ENCODE assay signal across 7 cellular contexts in the genomic region with DNA sequence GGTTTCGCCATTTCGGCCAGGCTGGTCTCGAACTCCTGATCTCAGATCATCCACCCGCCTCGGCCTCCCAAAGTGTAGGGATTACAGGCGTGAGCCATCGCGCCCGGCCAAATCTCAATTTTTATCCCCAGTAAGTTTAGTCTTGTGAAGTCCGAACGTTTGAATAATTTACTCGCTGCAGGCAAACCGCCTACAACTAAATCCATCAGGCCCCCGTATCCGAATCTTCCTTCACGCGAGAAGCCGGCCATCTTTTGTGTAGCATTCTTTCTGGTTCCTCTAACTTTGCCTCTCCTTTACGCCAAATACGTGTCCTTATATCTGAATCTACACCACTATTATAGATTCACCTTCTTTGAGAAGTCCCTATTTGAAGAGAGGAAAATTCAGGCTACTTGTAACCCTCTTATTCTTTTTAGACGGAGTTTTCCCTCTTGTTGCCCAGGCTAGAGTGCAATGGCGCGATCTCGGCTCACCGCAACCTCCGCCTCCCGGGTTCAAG. TPM values are rescaled to one million over a fixed set of nuclear protein-coding genes. Genes with fewer than 3 reads are reported as not detected.
A peak's percentile ranks its signal among the peaks of the same experiment; 100 is the strongest.
DNase-seq lines count a peak whose midpoint lies in the region; ATAC-seq and TF ChIP-seq lines count a peak whose summit lies in the region.

No MANE protein-coding gene starts in this region.

- peaks cover 49% of the 10 kb centered on the region for H3K79me2 ChIP-seq in OCI-LY7 (ENCODE audit: insufficient read depth, low read depth, low read length)

- no peak overlapping the region for H2AK5ac ChIP-seq in mesenchymal stem cell (ENCODE audit: low read length, severe bottlenecking)

- H3K18ac ChIP-seq in mesenchymal stem cell (ENCODE audit: low read depth in 1 of 2, low read length in 2 of 2) = peak overlapping the region in 1 of 2 experiments; percentile 37

- H4K91ac ChIP-seq in mesenchymal stem cell (ENCODE audit: low read length) = no peak overlapping the region

- H3K27ac ChIP-seq in OCI-LY7 (ENCODE audit: low read depth, low read length, poor library complexity, severe bottlenecking) (peak overlapping the region; percentile 65), mesenchymal stem cell (ENCODE audit: low read length, poor library complexity, severe bottlenecking) (peak overlapping the region; percentile 83), upper lobe of right lung (peak overlapping the region; percentile 92)

- H3K4me2 ChIP-seq in OCI-LY7 (ENCODE audit: low read length) (peak overlapping the region; percentile 79), mesenchymal stem cell (ENCODE audit: low read length, poor library complexity, severe bottlenecking) (peak overlapping the region; percentile 53)

- no peaks in the 10 kb centered on the region for H4K20me1 ChIP-seq in OCI-LY7 (ENCODE audit: insufficient read depth, low read length)

- peak overlapping the region in 1 of 2 experiments; percentile 30 for H3K23ac ChIP-seq in mesenchymal stem cell (ENCODE audit: low read length in 2 of 2)

- H4K8ac ChIP-seq in mesenchymal stem cell (ENCODE audit: low read length) = no peak overlapping the region

- H3K36me3 ChIP-seq in OCI-LY7 (ENCODE audit: insufficient read depth, low read length) = peaks cover 35% of the 10 kb centered on the region
- peaks cover 14 to 35% of the 10 kb centered on the region in 2 experiments for H3K36me3 ChIP-seq in mesenchymal stem cell (ENCODE audit: control insufficient read depth in 1 of 2, insufficient read depth in 2 of 2, low read depth in 1 of 2, low read length in 2 of 2)
- H3K36me3 ChIP-seq in upper lobe of right lung = peaks cover 32% of the 10 kb centered on the region

- POLR2A ChIA-PET in OCI-LY7 (lab: Charles Lee) = interaction anchor here (0.8 kb wide), 1 partner anchor 14 kb away, joined by 3 read pairs; no protein-coding TSS in a partner anchor

- no peak overlapping the region for H2BK15ac ChIP-seq in mesenchymal stem cell (ENCODE audit: low read depth, poor library complexity, severe bottlenecking)

- intact Hi-C loops in OCI-LY7 (cut with micrococcal nuclease; ENCODE audit: unreplicated experiment) = no loop called here
- intact Hi-C loops in upper lobe of right lung (cut with DNase I) = no loop called here

- DNase-seq in GM13976 (ENCODE audit: low spot score) (peak; percentile 53), OCI-LY7 (ENCODE audit: low spot score) (peak; percentile 38), cardiac fibroblast (ENCODE audit: low read depth in 2 of 2) (peak; percentile 37 to 52), mesenchymal stem cell (peak; percentile 39), upper lobe of right lung (no peak), NCI-H774 (lab: John Stamatoyannopoulos, UW) (no peak)

- H3K4me3 ChIP-seq in OCI-LY7 (ENCODE audit: low read depth, low read length, poor library complexity, severe bottlenecking) (peak overlapping the region; percentile 96), cardiac fibroblast (replicated peaks in 1 of 2; ENCODE audit: low read depth in 2 of 2, low read length in 2 of 2) (peak overlapping the region; percentile 60 to 85), mesenchymal stem cell (ENCODE audit: insufficient read depth in 1 of 2, low read depth in 1 of 2, low read length in 2 of 2) (peak overlapping the region; percentile 89 to 100), upper lobe of right lung (peak overlapping the region; percentile 66)

- H3K4me1 ChIP-seq in OCI-LY7 (ENCODE audit: insufficient read depth, low read length, poor library complexity, severe bottlenecking) = peaks cover 25% of the 10 kb centered on the region
- peaks cover 9% of the 10 kb centered on the region for H3K4me1 ChIP-seq in mesenchymal stem cell (ENCODE audit: control insufficient read depth, insufficient read depth, low read depth, low read length)
- peaks cover 14% of the 10 kb centered on the region for H3K4me1 ChIP-seq in upper lobe of right lung

- BruUV-seq in OCI-LY7 (replicated peaks; lab: Mats Ljungman, UMichigan) = TSS peak; percentile 94

- peak overlapping the region; percentile 96 for H3K9ac ChIP-seq in mesenchymal stem cell (ENCODE audit: low read length)

- H3K9me3 ChIP-seq in OCI-LY7 (ENCODE audit: low read length) (peaks cover 7% of the 10 kb centered on the region; the same call in 1 of the 2 replicates), mesenchymal stem cell (ENCODE audit: control insufficient read depth, low read length) (no peaks in the 10 kb centered on the region), upper lobe of right lung (no peaks in the 10 kb centered on the region)

- H3K27me3 ChIP-seq in mesenchymal stem cell (ENCODE audit: control insufficient read depth in 1 of 2, insufficient read depth in 1 of 2, low read length in 2 of 2) = no peaks in the 10 kb centered on the region
- no peaks in the 10 kb centered on the region for H3K27me3 ChIP-seq in upper lobe of right lung

- H2BK5ac ChIP-seq in mesenchymal stem cell (ENCODE audit: low read depth, low read length, poor library complexity, severe bottlenecking) = no peak overlapping the region

- no peak for TF ChIP-seq CTCF in GM13976 (IDR thresholded peaks at IDR 0.05; ENCODE audit: borderline replicate concordance, control extremely low read depth, extremely low read depth, insufficient read depth, missing control alignments)
- TF ChIP-seq CTCF in OCI-LY7 (conservative IDR thresholded peaks at IDR 0.05; ENCODE audit: low read length) = no peak
- TF ChIP-seq CTCF in cardiac fibroblast (IDR thresholded peaks at IDR 0.05; ENCODE audit: low read depth, low read length) = no peak
- no peak for TF ChIP-seq CTCF in upper lobe of right lung (IDR thresholded peaks at IDR 0.05)

- peak overlapping the region in 1 of 2 experiments; percentile 78 for H3K4ac ChIP-seq in mesenchymal stem cell (ENCODE audit: low read depth in 1 of 2, low read length in 2 of 2)

- H2BK120ac ChIP-seq in mesenchymal stem cell (ENCODE audit: low read depth, low read length) = no peak overlapping the region

- H2AFZ ChIP-seq in OCI-LY7 (ENCODE audit: low read length) (peak overlapping the region; percentile 74; the same call in 1 of the 2 replicates), mesenchymal stem cell (ENCODE audit: low read depth, low read length) (no peak overlapping the region)

- CTCF ChIA-PET in OCI-LY7 (lab: Charles Lee; ENCODE audit: unreplicated experiment) = no interaction called here

- ATAC-seq in upper lobe of right lung (no peak), GM18519 (IDR thresholded peaks at IDR 0.05; ENCODE audit: low FRiP score, unreplicated experiment) (no peak)

- no peaks in the 10 kb centered on the region for H3K9me2 ChIP-seq in OCI-LY7 (ENCODE audit: insufficient read depth, low read length)

- 51% methylated on average over 27 of the region's 27 CpGs for WGBS in mesenchymal stem cell

- in situ Hi-C loops in GM13976 (cut with MboI; ENCODE audit: low sequenced_read_pairs, unreplicated experiment) = no loop called here

- no peak overlapping the region for H3K14ac ChIP-seq in mesenchymal stem cell (ENCODE audit: low read length in 2 of 2)

- peaks cover 13% of the 10 kb centered on the region for H3K79me1 ChIP-seq in mesenchymal stem cell (replicated peaks; ENCODE audit: low read length, poor library complexity, severe bottlenecking)

- H2BK12ac ChIP-seq in mesenchymal stem cell (ENCODE audit: low read length in 2 of 2) = no peak overlapping the region

RNA-seq across cellular contexts. Expression of a gene that starts 0.6 kb away (rescaled TPM):
- total RNA-seq in OCI-LY7 (2014; rRNA removed; shearing (Covaris generic)) = 443 and 503 TPM in 2 replicates
- total RNA-seq in OCI-LY7 (2022) = 596 and 649 TPM in 2 replicates
- 453 TPM for polyA plus RNA-seq in mesenchymal stem cell (2013, experiment 1 of 2)
- polyA plus RNA-seq in mesenchymal stem cell (2013, experiment 2 of 2) = 471 TPM
- 369 TPM for total RNA-seq in upper lobe of right lung

RNA-seq across cellular contexts. Expression of a gene that starts 4.5 kb away (rescaled TPM):
- total RNA-seq in OCI-LY7 (2014; rRNA removed; shearing (Covaris generic)) = 21.0 and 25.4 TPM in 2 replicates
- total RNA-seq in OCI-LY7 (2022) (31.7 and 31.8 TPM in 2 replicates), upper lobe of right lung (18.2 TPM)
- 16.7 TPM for polyA plus RNA-seq in mesenchymal stem cell (2013, experiment 1 of 2)
- 15.9 TPM for polyA plus RNA-seq in mesenchymal stem cell (2013, experiment 2 of 2)

RNA-seq across cellular contexts. Expression of a gene that starts 25.5 kb away (rescaled TPM):
- not detected in 2 replicates for total RNA-seq in OCI-LY7 (2014; rRNA removed; shearing (Covaris generic))
- total RNA-seq in OCI-LY7 (2022) = not detected in 2 replicates
- not detected for polyA plus RNA-seq in mesenchymal stem cell (2013, experiment 1 of 2)
- not detected for polyA plus RNA-seq in mesenchymal stem cell (2013, experiment 2 of 2)
- total RNA-seq in upper lobe of right lung = not detected

RNA-seq across cellular contexts. Expression of a gene that starts 40.9 kb away (rescaled TPM):
- total RNA-seq in OCI-LY7 (2014; rRNA removed; shearing (Covaris generic)) = 14.6 and 20.6 TPM in 2 replicates
- total RNA-seq in OCI-LY7 (2022) = 17.3 and 21.6 TPM in 2 replicates
- 10.7 TPM for polyA plus RNA-seq in mesenchymal stem cell (2013, experiment 1 of 2)
- polyA plus RNA-seq in mesenchymal stem cell (2013, experiment 2 of 2) = 11.7 TPM
- total RNA-seq in upper lobe of right lung = 8.8 TPM

RNA-seq across cellular contexts. Expression of a gene that starts 57.5 kb away (rescaled TPM):
- total RNA-seq in OCI-LY7 (2014; rRNA removed; shearing (Covaris generic)) = 18.3 and 18.5 TPM in 2 replicates
- total RNA-seq in OCI-LY7 (2022) (25.7 and 32.1 TPM in 2 replicates), upper lobe of right lung (37.4 TPM)
- polyA plus RNA-seq in mesenchymal stem cell (2013, experiment 1 of 2) = 19.9 TPM
- 19.0 TPM for polyA plus RNA-seq in mesenchymal stem cell (2013, experiment 2 of 2)

Comparison
In these comparisons a context has a peak if more than half of its experiments do, and no peak if none do; other contexts are left out.
1. DNase-seq: peak in GM13976 (single experiment), OCI-LY7 (single experiment), cardiac fibroblast (2 of 2) and mesenchymal stem cell (single experiment); none in upper lobe of right lung (single experiment) and NCI-H774 (single experiment).
2. Peak in every context shown above with its lines, with median percentiles within 50 percentile points of each other: H3K27ac ChIP-seq and H3K4me3 ChIP-seq.